ENCODE assay signal across 21 cellular contexts in the genomic region with DNA sequence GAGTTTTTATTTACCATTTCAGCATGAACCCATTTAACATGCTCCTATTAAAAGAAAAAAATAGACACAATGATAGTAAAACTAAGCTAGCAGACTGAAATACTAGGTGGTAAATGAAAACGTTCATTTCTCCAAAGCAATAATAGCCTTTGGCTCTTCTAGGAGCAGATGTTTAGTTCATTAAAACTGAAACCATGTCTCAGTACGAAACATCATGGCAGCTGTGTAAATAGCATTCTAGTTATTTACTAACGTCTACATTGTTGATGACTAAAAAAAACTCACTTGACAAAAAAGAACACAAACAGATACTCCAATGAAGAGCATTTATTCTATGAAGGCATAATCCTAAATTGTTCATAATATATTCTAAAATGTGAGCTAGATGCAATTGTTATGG.
DNase-seq lines count a peak whose midpoint lies in the region; ATAC-seq lines count a peak whose summit lies in the region.
"Had no signal": no experiment of that assay in that cellular context is flagged by ENCODE, and none has a peak within 500 bp of the region (broad histone marks: within the 10 kb centered on the region; RNA-seq: fewer than 3 reads in every experiment).

No MANE protein-coding gene starts in this region.

- H3K36me3 ChIP-seq in endocrine pancreas (ENCODE audit: control insufficient read depth, insufficient read depth, low read length): peaks cover 2% of the 10 kb centered on the region

- H3K4me3 ChIP-seq in endocrine pancreas (ENCODE audit: control insufficient read depth, insufficient read depth, low read length): peak overlapping the region; percentile 98
- H3K4me3 ChIP-seq: cardiac muscle cell had no signal

- peak; percentile 92 for ATAC-seq in HG02870 (IDR thresholded peaks at IDR 0.05; ENCODE audit: unreplicated experiment)
- ATAC-seq: activated CD8-positive, alpha-beta T cell treated with anti-CD3 and anti-CD28 coated beads for 36 hours; sciatic nerve; SK-N-SH treated with all-trans-retinoic acid at 6 μM for 48 hours; stimulated activated effector memory CD8-positive, alpha-beta T cell treated with anti-CD3 and anti-CD28 coated beads, Interleukin-12 subunit alpha, Interleukin-12 subunit beta, amount 100 ng/mL, for 72 hours had no signal

- H3K9ac ChIP-seq in endocrine pancreas (ENCODE audit: control insufficient read depth, insufficient read depth, low read length): no peak overlapping the region
- H3K9ac ChIP-seq: parathyroid adenoma had no signal

- H3K27me3 ChIP-seq in endocrine pancreas (ENCODE audit: control insufficient read depth, insufficient read depth, low read length): no peaks in the 10 kb centered on the region
- H3K27me3 ChIP-seq: cardiac muscle cell had no signal

- H3K9me3 ChIP-seq in endocrine pancreas (ENCODE audit: control insufficient read depth, low read length): no peaks in the 10 kb centered on the region

- DNase-seq in NCI-H1436 treated with DMSO at 0.1 percent for 48 hours (lab: John Stamatoyannopoulos, UW) (peak; percentile 61), NCI-H2171 treated with DMSO at 0.1 percent for 48 hours (lab: John Stamatoyannopoulos, UW) (peak; percentile 75), DMS 273 treated with DMSO at 0.1 percent for 48 hours (lab: John Stamatoyannopoulos, UW) (no peak), EL (no peak)
- DNase-seq in stimulated activated CD4-positive, alpha-beta T cell treated with anti-CD3 and anti-CD28 coated beads, Interleukin-4, amount 100 ng/mL, for 1 hour: no peak
- DNase-seq: activated CD8-positive, alpha-beta T cell treated with anti-CD3 and anti-CD28 coated beads for 36 hours; activated naive CD4-positive, alpha-beta T cell treated with anti-CD3 and anti-CD28 coated beads for 36 hours; activated T-cell treated with anti-CD3 and anti-CD28 coated beads, Interleukin-2, amount 50 U/mL, for 24 hours; amygdala; head of caudate nucleus; Kasumi-1; nephron progenitor cell; RPMI8226; T1000 had no signal

- no peaks in the 10 kb centered on the region for H3K4me1 ChIP-seq in endocrine pancreas (ENCODE audit: control insufficient read depth, insufficient read depth, low read length)
- H3K4me1 ChIP-seq: parathyroid adenoma had no signal

Comparison
In these comparisons a context has a peak if more than half of its experiments do, and no peak if none do; other contexts are left out.
1. DNase-seq: peak in NCI-H1436 treated with DMSO at 0.1 percent for 48 hours (single experiment) and NCI-H2171 treated with DMSO at 0.1 percent for 48 hours (single experiment); none in DMS 273 treated with DMSO at 0.1 percent for 48 hours (single experiment), stimulated activated CD4-positive, alpha-beta T cell treated with anti-CD3 and anti-CD28 coated beads, Interleukin-4, amount 100 ng/mL, for 1 hour (single experiment) and EL (single experiment).